In the genomic region with DNA sequence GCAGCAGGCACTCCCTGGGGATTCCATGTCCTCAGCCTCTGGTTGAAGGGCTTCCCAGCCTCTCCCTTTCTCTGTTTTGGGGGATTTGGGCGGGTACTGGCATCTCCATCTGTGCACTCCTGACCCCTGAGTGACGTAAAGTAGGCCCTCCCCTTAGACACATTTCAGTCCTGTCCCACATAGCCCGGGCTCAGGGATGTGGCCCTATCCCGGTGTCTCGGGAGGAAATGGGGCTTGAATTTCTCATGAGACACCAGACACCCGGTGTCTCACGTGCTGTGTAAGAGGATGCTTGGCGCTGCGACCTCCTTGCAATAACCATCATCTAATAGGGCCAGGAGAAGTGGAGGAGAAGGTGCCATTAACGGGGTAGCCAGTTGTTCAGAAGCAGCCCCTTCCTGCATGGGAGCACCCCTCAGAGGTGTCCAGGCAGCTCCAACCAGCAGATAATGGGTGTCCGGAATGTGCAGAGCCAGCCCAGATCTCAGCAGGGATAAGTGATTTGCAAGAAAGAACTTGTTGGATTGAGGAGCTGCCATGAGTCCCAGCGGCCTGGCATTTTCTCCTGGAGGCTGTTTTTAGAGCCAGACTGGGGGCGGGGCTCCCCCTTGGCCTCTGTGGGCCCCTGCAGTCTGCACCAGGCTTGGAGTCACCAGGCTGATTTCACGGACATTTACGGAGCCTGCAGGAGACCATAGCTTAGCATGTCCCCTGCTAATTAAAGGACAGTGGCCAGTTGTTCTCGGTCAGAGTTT, we compare ENCODE assay signal across 21 cellular contexts.
DNase-seq lines count a peak whose midpoint lies in the region; ATAC-seq and TF ChIP-seq lines count a peak whose summit lies in the region.
"Had no signal": no experiment of that assay in that cellular context is flagged by ENCODE, and none has a peak within 500 bp of the region (broad histone marks: within the 10 kb centered on the region; RNA-seq: fewer than 3 reads in every experiment).

No MANE protein-coding gene starts in this region.

- DNase-seq in BE2C (peak; percentile 47), myocyte (ENCODE audit: low read depth) (peak; percentile 32), HUDEP-2 (lab: John Stamatoyannopoulos, UW; ENCODE audit: unreplicated experiment in 76 of 76) (no peak), NOMO-1 treated with DMSO at 0.1 percent for 48 hours (lab: John Stamatoyannopoulos, UW; ENCODE audit: unreplicated experiment) (no peak)
- DNase-seq in activated CD4-positive, alpha-beta T cell treated with anti-CD3 and anti-CD28 coated beads for 48 hours = no peak
- DNase-seq: ACHN; activated CD4-positive, CD25-positive, alpha-beta regulatory T cell treated with anti-CD3 and anti-CD28 coated beads, Interleukin-2, amount 50 U/mL, for 72 hours; activated gamma-delta T cell; CD8-positive, alpha-beta memory T cell; IMR-90; kidney glomerular epithelial cell; NCI-H2081 treated with DMSO at 0.1 percent for 48 hours; occipital lobe; stimulated activated CD4-positive, alpha-beta T cell treated with anti-CD3 and anti-CD28 coated beads, Interleukin-1b, Interleukin-23, amount 100 ng/mL, for 48 hours; stomach; uterus had no signal

- WGBS in HUES64 = 79% methylated on average over 16 of the region's 16 CpGs

- H3K27me3 ChIP-seq in BE2C (no peaks in the 10 kb centered on the region), HUES64 (ENCODE audit: insufficient read depth, low read length) (peaks cover 16% of the 10 kb centered on the region; the same call in 1 of the 2 replicates)
- H3K27me3 ChIP-seq: uterus had no signal

- H3K9me3 Mint-ChIP-seq in brain = peaks cover 0 to 9% (median 3%) of the 10 kb centered on the region in 5 experiments
- H3K9me3 Mint-ChIP-seq: CD8-positive, alpha-beta memory T cell had no signal

- peaks cover 24% of the 10 kb centered on the region for H3K4me1 ChIP-seq in BE2C
- H3K4me1 ChIP-seq in HUES64 (ENCODE audit: insufficient read depth, low read length) = peaks cover 16% of the 10 kb centered on the region
- H3K4me1 ChIP-seq: SJSA1, stomach, uterus had no signal

- H3K9ac ChIP-seq in HUES64 (ENCODE audit: low read depth, low read length) = 0 out of 2 replicates have a peak overlapping the region, but pooled peaks have one; percentile 19

- H3K36me3 ChIP-seq in BE2C (no peaks in the 10 kb centered on the region), HUES64 (ENCODE audit: insufficient read depth, low read length) (no peaks in the 10 kb centered on the region)
- H3K36me3 ChIP-seq: SJSA1, stomach, uterus had no signal

- H3K9me3 ChIP-seq in BE2C (no peaks in the 10 kb centered on the region), HUES64 (ENCODE audit: insufficient read depth, low read depth, low read length) (no peaks in the 10 kb centered on the region)
- H3K9me3 ChIP-seq: SJSA1, stomach, uterus had no signal

- H3K36me3 Mint-ChIP-seq in brain = no peaks in the 10 kb centered on the region
- H3K36me3 Mint-ChIP-seq: CD8-positive, alpha-beta memory T cell had no signal

- H3K4me3 Mint-ChIP-seq in brain = peak overlapping the region in 2 of 5 experiments; percentile 40 to 53
- H3K4me3 Mint-ChIP-seq: CD8-positive, alpha-beta memory T cell had no signal

- no peak for TF ChIP-seq CTCF in BE2C (IDR thresholded peaks at IDR 0.05; ENCODE audit: low read depth, low read length)
- no peak for TF ChIP-seq CTCF in brain (conservative IDR thresholded peaks at IDR 0.05)

- no peak for ATAC-seq in GM19023 (IDR thresholded peaks at IDR 0.05; ENCODE audit: unreplicated experiment)
- ATAC-seq: sciatic nerve had no signal

- H3K27ac ChIP-seq in HUES64 (ENCODE audit: low read depth, low read length) = no peak overlapping the region
- H3K27ac ChIP-seq: SJSA1, stomach, uterus had no signal

- H3K4me3 ChIP-seq in BE2C (ENCODE audit: low read depth, low read length) = no peak overlapping the region
- no peak overlapping the region for H3K4me3 ChIP-seq in HUES64 (ENCODE audit: low read length)
- H3K4me3 ChIP-seq: SJSA1, stomach, uterus had no signal

- peaks cover 10% of the 10 kb centered on the region for H3K27me3 Mint-ChIP-seq in brain

- H3K4me1 Mint-ChIP-seq in brain = peaks cover 56% of the 10 kb centered on the region
- H3K4me1 Mint-ChIP-seq: CD8-positive, alpha-beta memory T cell had no signal

- H3K27ac Mint-ChIP-seq in brain = peak overlapping the region in 3 of 5 experiments; percentile 2 to 88 (median 79)
- H3K27ac Mint-ChIP-seq: CD8-positive, alpha-beta memory T cell had no signal

Comparison
In these comparisons a context has a peak if more than half of its experiments do, and no peak if none do; other contexts are left out.
1. DNase-seq: peak in BE2C (single experiment) and myocyte (single experiment); none in HUDEP-2 (0 of 76), activated CD4-positive, alpha-beta T cell treated with anti-CD3 and anti-CD28 coated beads for 48 hours (single experiment) and NOMO-1 treated with DMSO at 0.1 percent for 48 hours (single experiment).